Comparison of ENCODE assay signal across 9 cellular contexts in genomic region chr6:11833626-11834592, GRCh38. TPM values are rescaled to one million over a fixed set of nuclear protein-coding genes. Genes with fewer than 3 reads are reported as not detected.
DNase-seq lines count a peak whose midpoint lies in the region; ATAC-seq lines count a peak whose summit lies in the region.
"Had no signal": no experiment of that assay in that cellular context is flagged by ENCODE, and none has a peak within 500 bp of the region (broad histone marks: within the 10 kb centered on the region; RNA-seq: fewer than 3 reads in every experiment).

No MANE protein-coding gene starts in this region.

- DNase-seq in left lobe of liver (ENCODE audit: low spot score) (peak; percentile 58), NCI-H446 (lab: John Stamatoyannopoulos, UW) (no peak), NOMO-1 treated with dmso at 0.1 percent for 144 hours (lab: John Stamatoyannopoulos, UW; ENCODE audit: unreplicated experiment) (no peak), nucleus accumbens (lab: John Stamatoyannopoulos, UW) (no peak)
- no peak for DNase-seq in stimulated activated CD4-positive, alpha-beta T cell treated with anti-CD3 and anti-CD28 coated beads, Interleukin-2, amount 100 ng/mL, for 48 hours
- DNase-seq: SIG-M5 had no signal

- ATAC-seq in GM18508 (IDR thresholded peaks at IDR 0.05; ENCODE audit: insufficient read depth, unreplicated experiment) (peak; percentile 69), GM21526 (IDR thresholded peaks at IDR 0.05; ENCODE audit: low FRiP score, unreplicated experiment) (peak; percentile 88), HG03175 (IDR thresholded peaks at IDR 0.05; ENCODE audit: unreplicated experiment) (peak; percentile 66), left lobe of liver (peak; percentile 78)

RNA-seq across cellular contexts. Expression of gene ADTRP, which starts 55.3 kb away (rescaled TPM):
- total RNA-seq in left lobe of liver = 0.25 TPM
